14 cellular contexts compared by ENCODE assay signal in genomic region chr21:32918467-32919140, GRCh38.
"Had no signal": no experiment of that assay in that cellular context is flagged by ENCODE, and none has a peak within 500 bp of the region (broad histone marks: within the 10 kb centered on the region; RNA-seq: fewer than 3 reads in every experiment).

No MANE protein-coding gene starts in this region.

- H3K27me3 ChIP-seq: upper lobe of left lung had no signal

- DNase-seq: activated B cell treated with CpG ODN at 0.5 μM for 24 hours; activated CD4-positive, alpha-beta T cell treated with anti-CD3 and anti-CD28 coated beads, Interleukin-2, amount 10 ng/mL, durations not matched to agents 24 days and 14 days; amniotic stem cell; cerebellar nuclear complex; left cardiac atrium; naive thymus-derived CD4-positive, alpha-beta T cell; psoas muscle; stimulated activated CD4-positive, alpha-beta T cell treated with anti-CD3 and anti-CD28 coated beads, Interleukin-4, amount 100 ng/mL, for 1 hour; stimulated activated CD8-positive, alpha-beta memory T cell treated with anti-CD3 and anti-CD28 coated beads, Interleukin-4, amount 100 ng/mL, for 48 hours; upper lobe of left lung had no signal

- H3K36me3 Mint-ChIP-seq: activated naive CD4-positive, alpha-beta T cell treated with anti-CD3 and anti-CD28 coated beads, Interleukin-2, amount 50 U/mL, for 72 hours; naive thymus-derived CD4-positive, alpha-beta T cell had no signal

- H3K4me1 Mint-ChIP-seq: activated B cell treated with CpG ODN at 0.5 μM for 24 hours had no signal

- H3K4me1 ChIP-seq: psoas muscle had no signal

- H3K27me3 Mint-ChIP-seq: stimulated activated naive CD8-positive, alpha-beta T cell treated with anti-CD3 and anti-CD28 coated beads, Interleukin-15, Interleukin-2, amounts not matched to agents 100 ng/mL and 50 ng/mL, for 24 hours had no signal

- H3K9me3 ChIP-seq: psoas muscle, upper lobe of left lung had no signal

- H3K9me3 Mint-ChIP-seq: dendritic cell treated with granulocyte-macrophage colony-stimulating factor and Interleukin-4, amounts not matched to agents 40 ng/mL and 50 ng/mL, for 4 days; stimulated activated naive CD8-positive, alpha-beta T cell treated with anti-CD3 and anti-CD28 coated beads, Interleukin-15, Interleukin-2, amounts not matched to agents 100 ng/mL and 50 ng/mL, for 24 hours had no signal

- H3K27ac Mint-ChIP-seq: activated B cell treated with CpG ODN at 0.5 μM for 24 hours; activated CD4-positive, alpha-beta T cell treated with anti-CD3 and anti-CD28 coated beads, Interleukin-2, amount 10 ng/mL, durations not matched to agents 24 days and 14 days; activated naive CD4-positive, alpha-beta T cell treated with anti-CD3 and anti-CD28 coated beads, Interleukin-2, amount 50 U/mL, for 72 hours; dendritic cell treated with granulocyte-macrophage colony-stimulating factor and Interleukin-4, amounts not matched to agents 40 ng/mL and 50 ng/mL, for 4 days; stimulated activated naive CD8-positive, alpha-beta T cell treated with anti-CD3 and anti-CD28 coated beads, Interleukin-15, Interleukin-2, amounts not matched to agents 100 ng/mL and 50 ng/mL, for 24 hours had no signal

- H3K4me3 ChIP-seq: lung, psoas muscle, upper lobe of left lung had no signal

- H3K36me3 ChIP-seq: upper lobe of left lung had no signal

- H3K4me3 Mint-ChIP-seq: activated B cell treated with CpG ODN at 0.5 μM for 24 hours; activated CD4-positive, alpha-beta T cell treated with anti-CD3 and anti-CD28 coated beads, Interleukin-2, amount 10 ng/mL, durations not matched to agents 24 days and 14 days; dendritic cell treated with granulocyte-macrophage colony-stimulating factor and Interleukin-4, amounts not matched to agents 40 ng/mL and 50 ng/mL, for 4 days; naive thymus-derived CD4-positive, alpha-beta T cell; stimulated activated naive CD8-positive, alpha-beta T cell treated with anti-CD3 and anti-CD28 coated beads, Interleukin-15, Interleukin-2, amounts not matched to agents 100 ng/mL and 50 ng/mL, for 24 hours had no signal

- ATAC-seq: activated naive CD4-positive, alpha-beta T cell treated with anti-CD3 and anti-CD28 coated beads, Interleukin-2, amount 50 U/mL, for 72 hours; naive thymus-derived CD4-positive, alpha-beta T cell; psoas muscle had no signal

- H3K27ac ChIP-seq: psoas muscle, upper lobe of left lung had no signal
